In genomic region chr20:407953-408842, GRCh38 we compare ENCODE assay signal across 1 cellular context.
A peak's percentile ranks its signal among the peaks of the same experiment; 100 is the strongest.
TF ChIP-seq lines count a peak whose summit lies in the region.

TSS of gene RBCK1 (plus strand) at chr20:408299. CDS start at chr20:408758, 459 bp downstream.

TF ChIP-seq in K562, 482 proteins besides CTCF, POLR2A, EP300 and RAD21 (continued from another document):
- TF ChIP-seq PRDM10 (IDR thresholded peaks at IDR 0.05; ENCODE audit: partially characterized antibody) = peak; percentile 76
